16 cellular contexts compared by ENCODE assay signal in genomic region chr3:30440880-30441279, GRCh38.
DNase-seq lines count a peak whose midpoint lies in the region; ATAC-seq and TF ChIP-seq lines count a peak whose summit lies in the region.
"Had no signal": no experiment of that assay in that cellular context is flagged by ENCODE, and none has a peak within 500 bp of the region (broad histone marks: within the 10 kb centered on the region; RNA-seq: fewer than 3 reads in every experiment).

No MANE protein-coding gene starts in this region.

- DNase-seq in coronary artery (ENCODE audit: low spot score): peak; percentile 78
- DNase-seq in left lung: no peak
- peak; percentile 37 for DNase-seq in renal cortical epithelial cell (ENCODE audit: low read depth)
- no peak for DNase-seq in DMS53 treated with DMSO at 0.1 percent for 48 hours (lab: John Stamatoyannopoulos, UW; ENCODE audit: unreplicated experiment)
- DNase-seq in COLO668 (lab: John Stamatoyannopoulos, UW; ENCODE audit: unreplicated experiment): no peak
- DNase-seq in SHP77 treated with DMSO at 0.1 percent for 48 hours (lab: John Stamatoyannopoulos, UW): no peak
- DNase-seq: activated CD4-positive, alpha-beta T cell treated with anti-CD3 and anti-CD28 coated beads for 48 hours; activated T-cell treated with anti-CD3 and anti-CD28 coated beads, Interleukin-2, amount 50 U/mL, for 72 hours; amygdala; head of caudate nucleus; NCI-H1694; small intestine; substantia nigra had no signal

- intact Hi-C loops in left lung (cut with DNase I): no loop called here

- H3K79me2 ChIP-seq in ACC112 (ENCODE audit: control insufficient read depth, insufficient read depth, low read length, unreplicated experiment): no peaks in the 10 kb centered on the region

- ATAC-seq in left lung (peak; percentile 23), GM19395 (IDR thresholded peaks at IDR 0.05; ENCODE audit: unreplicated experiment) (no peak)
- ATAC-seq: activated T-cell treated with anti-CD3 and anti-CD28 coated beads, Interleukin-2, amount 50 U/mL, for 72 hours; K562 had no signal

- no peak for TF ChIP-seq CTCF in coronary artery (IDR thresholded peaks at IDR 0.05)
- TF ChIP-seq CTCF in left lung (IDR thresholded peaks at IDR 0.05): no peak

- H3K36me3 ChIP-seq in ACC112 (ENCODE audit: insufficient read depth, low read length) (peaks cover 4% of the 10 kb centered on the region; the same call in 1 of the 2 replicates), left lung (no peaks in the 10 kb centered on the region)

- no peaks in the 10 kb centered on the region for H3K9me3 ChIP-seq in left lung

- no peak overlapping the region for H3K4me3 ChIP-seq in ACC112 (ENCODE audit: low read depth, low read length)
- no peak overlapping the region for H3K4me3 ChIP-seq in coronary artery
- no peak overlapping the region for H3K4me3 ChIP-seq in left lung
- H3K4me3 ChIP-seq: K562 had no signal

- H3K4me1 ChIP-seq in ACC112 (ENCODE audit: control insufficient read depth, insufficient read depth, low read length, unreplicated experiment): peaks cover 53% of the 10 kb centered on the region
- peaks cover 9 to 15% of the 10 kb centered on the region in 2 donors for H3K4me1 ChIP-seq in left lung

- H3K27ac ChIP-seq in ACC112 (ENCODE audit: low read depth, low read length): peak overlapping the region; percentile 62
- H3K27ac ChIP-seq in coronary artery: peak overlapping the region; percentile 67 to 76
- no peak overlapping the region for H3K27ac ChIP-seq in left lung

- no peak overlapping the region for H2AFZ ChIP-seq in ACC112 (ENCODE audit: low read length, unreplicated experiment)

- H3K27me3 ChIP-seq in ACC112 (ENCODE audit: insufficient read depth, low read length) (no peaks in the 10 kb centered on the region), left lung (no peaks in the 10 kb centered on the region)

Comparison
In these comparisons a context has a peak if more than half of its experiments do, and no peak if none do; other contexts are left out.
1. H3K27ac ChIP-seq: peak in ACC112 (single experiment) and coronary artery (2 of 2); none in left lung (0 of 2).
2. DNase-seq: peak in coronary artery (single experiment) and renal cortical epithelial cell (single experiment); none in left lung (0 of 2), DMS53 treated with DMSO at 0.1 percent for 48 hours (single experiment), COLO668 (single experiment) and SHP77 treated with DMSO at 0.1 percent for 48 hours (single experiment).